Comparison of ENCODE assay signal across 1 cellular context in the genomic region with DNA sequence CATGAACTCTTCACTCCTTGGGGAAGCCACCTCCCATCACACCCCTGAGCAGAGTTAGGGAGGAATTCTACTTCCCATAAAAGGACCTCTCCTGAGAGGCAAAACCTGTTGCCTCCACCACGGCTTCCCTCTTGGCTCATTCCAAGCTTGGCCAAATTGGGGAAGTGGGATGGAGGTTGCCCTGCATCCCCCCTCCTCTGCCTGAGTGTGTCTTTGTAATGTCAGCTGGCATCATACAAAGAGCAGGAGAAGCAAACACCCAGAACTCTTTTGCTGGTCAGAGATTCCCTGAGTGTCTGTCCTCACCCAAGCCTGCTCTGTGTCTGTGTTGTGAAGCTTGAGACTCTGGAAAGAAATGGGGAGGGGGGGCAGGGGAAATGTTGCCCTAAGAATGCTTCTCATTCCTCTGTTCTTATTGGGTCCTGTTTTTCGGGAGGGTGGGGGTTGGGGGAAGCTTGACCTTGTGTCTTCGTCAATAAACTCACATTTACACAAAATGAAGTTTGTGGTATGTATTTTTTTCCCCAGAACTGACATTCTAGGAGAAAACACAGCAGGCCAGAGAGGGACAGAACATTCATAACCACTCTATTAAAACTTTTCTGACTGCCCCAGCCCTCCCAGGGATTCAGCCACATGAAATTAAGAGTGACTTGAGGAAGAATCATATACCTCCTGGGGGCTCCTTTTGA.
TF ChIP-seq lines count a peak whose summit lies in the region.

No MANE protein-coding gene starts in this region.

TF ChIP-seq in WTC11, 78 proteins besides CTCF, POLR2A, EP300 and RAD21 (continued from another document):
- no peak for TF ChIP-seq STAT6 (CRISPR knock-in tag; conservative IDR thresholded peaks at IDR 0.05; ENCODE audit: low read depth)
